22 cellular contexts compared by ENCODE assay signal in the genomic region with DNA sequence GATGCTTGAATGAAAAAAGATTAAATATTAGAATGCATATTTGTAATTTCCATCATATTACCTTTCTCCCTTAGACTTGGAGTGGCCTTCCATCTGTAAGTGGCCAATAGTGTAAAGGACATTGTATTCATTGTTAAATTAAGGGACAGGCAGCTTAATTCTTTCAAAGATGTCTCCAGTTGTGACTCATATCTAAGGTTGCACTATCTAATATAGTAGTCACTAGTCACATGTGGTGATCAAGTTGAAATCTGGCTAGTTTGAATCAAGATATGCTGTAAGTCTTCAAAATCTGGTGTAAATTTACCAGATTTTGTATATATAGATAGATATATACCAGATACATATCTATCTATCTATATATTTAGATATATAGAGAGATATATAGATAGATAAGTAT. TPM values are rescaled to one million over a fixed set of nuclear protein-coding genes. Genes with fewer than 3 reads are reported as not detected.
DNase-seq lines count a peak whose midpoint lies in the region; ATAC-seq, FAIRE-seq and TF ChIP-seq lines count a peak whose summit lies in the region.
"Had no signal": no experiment of that assay in that cellular context is flagged by ENCODE, and none has a peak within 500 bp of the region (broad histone marks: within the 10 kb centered on the region; RNA-seq: fewer than 3 reads in every experiment).

No MANE protein-coding gene starts in this region.

- DNase-seq in HFFc6 (peak; percentile 25), K562 (ENCODE audit: extremely low read depth in 1 of 4, low spot score in 3 of 4) (no peak), foreskin keratinocyte (no peak), H9 (no peak), C1 segment of cervical spinal cord (lab: John Stamatoyannopoulos, UW) (no peak), SJCRH30 (no peak)
- DNase-seq: CD4-positive, alpha-beta T cell; COR-L47; DMS 273 treated with DMSO at 0.1 percent for 48 hours; DMS79 treated with DMSO at 0.1 percent for 48 hours; KBM-7; NCI-H1092 treated with DMSO at 0.1 percent for 48 hours; NCI-H1436 treated with DMSO at 0.1 percent for 48 hours; NCI-H2029; NCI-H226; NCI-H510A treated with DMSO at 0.1 percent for 48 hours; NCI-H774; NK-92 treated with Interleukin-12 subunit alpha and Interleukin-12 subunit beta, amount 100 ng/mL, for 24 hours had no signal

- FAIRE-seq in K562 (lab: Jason Lieb, UNC), result no peak
- FAIRE-seq: GM12892 had no signal

- no peak for TF ChIP-seq RAD21 in K562 (CRISPR knock-in tag; conservative IDR thresholded peaks at IDR 0.05 in 1 of 2, IDR thresholded peaks at IDR 0.05 in 1 of 2)

- H3K4me3 Mint-ChIP-seq in HFFc6, result no peak overlapping the region
- no peak overlapping the region for H3K4me3 Mint-ChIP-seq in H9
- H3K4me3 Mint-ChIP-seq: CD4-positive, alpha-beta T cell had no signal

- H3K36me3 Mint-ChIP-seq in HFFc6 (ENCODE audit: low read depth), result no peaks in the 10 kb centered on the region
- H3K36me3 Mint-ChIP-seq in H9 (ENCODE audit: insufficient read depth in 1 of 3, low read depth in 3 of 3), result no peaks in the 10 kb centered on the region

- H2BK15ac ChIP-seq in H9 (ENCODE audit: low read depth, low read length), result no peak overlapping the region

- H3K4me1 Mint-ChIP-seq in HFFc6 (ENCODE audit: low read depth) (peaks cover 40% of the 10 kb centered on the region), H9 (no peaks in the 10 kb centered on the region; a peak in 1 of 4 replicates)

- no TSS peak for BruUV-seq in K562 (replicated peaks; lab: Mats Ljungman, UMichigan)

- H3K27me3 ChIP-seq in K562 (ENCODE audit: control insufficient read depth in 2 of 2, insufficient read depth in 2 of 2, low read length in 2 of 2) (no peaks in the 10 kb centered on the region), foreskin keratinocyte (no peaks in the 10 kb centered on the region), H9 (ENCODE audit: insufficient read depth, low read length) (no peaks in the 10 kb centered on the region), SJCRH30 (no peaks in the 10 kb centered on the region)
- H3K27me3 ChIP-seq: SJSA1 had no signal

- no peak overlapping the region for H3K4me2 ChIP-seq in K562 (ENCODE audit: insufficient read depth, low read length)
- H3K4me2 ChIP-seq in H9 (ENCODE audit: insufficient read depth, insufficient read length, low read length), result no peak overlapping the region

- H2BK5ac ChIP-seq in H9 (ENCODE audit: insufficient read length, low read length), result no peak overlapping the region

- no peaks in the 10 kb centered on the region; the same call in 1 of the 2 replicates for H3K27me3 Mint-ChIP-seq in HFFc6 (ENCODE audit: insufficient read depth)
- no peaks in the 10 kb centered on the region for H3K27me3 Mint-ChIP-seq in H9 (ENCODE audit: low read depth)
- H3K27me3 Mint-ChIP-seq: CD4-positive, alpha-beta T cell had no signal

- H3K79me1 ChIP-seq in H9 (ENCODE audit: insufficient read depth, low read depth, low read length, poor library complexity, severe bottlenecking), result no peaks in the 10 kb centered on the region

- H4K20me1 ChIP-seq in K562 (replicated peaks; ENCODE audit: control insufficient read depth, insufficient read depth, low read length), result no peaks in the 10 kb centered on the region
- H4K20me1 ChIP-seq in H9 (ENCODE audit: control insufficient read depth, insufficient read depth, insufficient read length), result no peaks in the 10 kb centered on the region

- H3K79me2 ChIP-seq in K562 (ENCODE audit: control insufficient read depth, insufficient read depth, low read length) (no peaks in the 10 kb centered on the region), H9 (ENCODE audit: insufficient read depth, low read length) (no peaks in the 10 kb centered on the region; the same call in 1 of the 2 replicates)

- H3K23ac ChIP-seq in H9 (ENCODE audit: insufficient read length, low read depth, low read length), result no peak overlapping the region

- POLR2A ChIA-PET in K562 (lab: Yijun Ruan, JAX), result no interaction called here

- H4K91ac ChIP-seq in H9 (ENCODE audit: insufficient read length, low read depth, low read length), result no peak overlapping the region

- TF ChIP-seq CTCF in HFFc6 (IDR thresholded peaks at IDR 0.05) (no peak), K562 (IDR thresholded peaks at IDR 0.05 in 2 of 3, conservative IDR thresholded peaks at IDR 0.05 in 1 of 3; ENCODE audit: insufficient read depth in 2 of 3, low read depth in 1 of 3, low read length in 3 of 3) (no peak), foreskin keratinocyte (conservative IDR thresholded peaks at IDR 0.05) (no peak), H9 (conservative IDR thresholded peaks at IDR 0.05) (no peak)

- H3K4me1 ChIP-seq in K562 (replicated peaks in 1 of 2; ENCODE audit: control insufficient read depth in 2 of 2, insufficient read depth in 2 of 2, low read length in 2 of 2) (peaks cover 0 to 8% of the 10 kb centered on the region in 2 experiments; a peak in 1 of 5 replicates), foreskin keratinocyte (peaks cover 8% of the 10 kb centered on the region), H9 (ENCODE audit: insufficient read depth, low read length) (no peaks in the 10 kb centered on the region), SJCRH30 (peaks cover 5% of the 10 kb centered on the region)

- no peaks in the 10 kb centered on the region for H3K23me2 ChIP-seq in H9 (ENCODE audit: insufficient read length, low read depth, low read length, poor library complexity, severe bottlenecking)

- CTCF ChIA-PET in K562 (lab: Yijun Ruan, JAX; ENCODE audit: low intra/inter-chr PET ratio), result no interaction called here

- H2AFZ ChIP-seq in K562 (ENCODE audit: low read depth, low read length) (no peak overlapping the region), H9 (ENCODE audit: low read length) (no peak overlapping the region)

- peaks cover 2% of the 10 kb centered on the region; the same call in 2 of the 3 replicates for H3K36me3 ChIP-seq in K562 (ENCODE audit: control insufficient read depth, insufficient read depth, low read length)
- H3K36me3 ChIP-seq in SJCRH30, result no peaks in the 10 kb centered on the region
- H3K36me3 ChIP-seq: SJSA1 had no signal

- no peak overlapping the region for H2BK20ac ChIP-seq in H9 (ENCODE audit: low read depth, low read length, poor library complexity, severe bottlenecking)

- H2BK12ac ChIP-seq in H9 (ENCODE audit: insufficient read length, low read depth, low read length), result no peak overlapping the region

- no peak overlapping the region for H3K27ac ChIP-seq in K562 (ENCODE audit: extremely low read depth, low read depth, low read length)
- no peak overlapping the region for H3K27ac ChIP-seq in foreskin keratinocyte
- no peak overlapping the region for H3K27ac ChIP-seq in H9 (ENCODE audit: insufficient read length, low read depth, low read length)
- no peak overlapping the region for H3K27ac ChIP-seq in SJCRH30
- H3K27ac ChIP-seq: SJSA1 had no signal

- H3K14ac ChIP-seq in H9 (ENCODE audit: insufficient read depth, low read length), result no peak overlapping the region

- H3K9ac ChIP-seq in K562 (ENCODE audit: insufficient read depth in 1 of 2, low read depth in 2 of 2, low read length in 2 of 2), result no peak overlapping the region
- no peak overlapping the region for H3K9ac ChIP-seq in H9 (ENCODE audit: extremely low read depth, insufficient read length, low read length)

- H3K27ac Mint-ChIP-seq in HFFc6 (no peak overlapping the region), H9 (no peak overlapping the region)
- H3K27ac Mint-ChIP-seq: CD4-positive, alpha-beta T cell had no signal

- no peak overlapping the region for H2AK5ac ChIP-seq in H9 (ENCODE audit: insufficient read length, low read length)

- H3K56ac ChIP-seq in H9 (ENCODE audit: insufficient read length, low read depth, low read length), result no peak overlapping the region

- no peak overlapping the region for H2BK120ac ChIP-seq in H9 (ENCODE audit: low read depth, low read length, poor library complexity, severe bottlenecking)

- H3T11ph ChIP-seq in H9 (ENCODE audit: low read length), result no peak overlapping the region

- H3K9me3 ChIP-seq in K562 (replicated peaks; ENCODE audit: control insufficient read depth, insufficient read depth, low read depth, low read length) (no peaks in the 10 kb centered on the region), H9 (ENCODE audit: control insufficient read depth, low read depth, low read length) (no peaks in the 10 kb centered on the region), SJCRH30 (replicated peaks) (no peaks in the 10 kb centered on the region)
- H3K9me3 ChIP-seq: SJSA1 had no signal

- no peak overlapping the region for H4K5ac ChIP-seq in H9 (ENCODE audit: insufficient read length, low read depth, low read length)

- H4K8ac ChIP-seq in H9 (replicated peaks; ENCODE audit: insufficient read length, low read depth, low read length), result no peak overlapping the region

- no peak for TF ChIP-seq EP300 in K562 (IDR thresholded peaks at IDR 0.05; ENCODE audit: low read length)

- H3K9me3 Mint-ChIP-seq in HFFc6, result no peaks in the 10 kb centered on the region
- no peaks in the 10 kb centered on the region for H3K9me3 Mint-ChIP-seq in H9
- H3K9me3 Mint-ChIP-seq: CD4-positive, alpha-beta T cell had no signal

- ATAC-seq in K562 (no peak), foreskin keratinocyte (peak; percentile 43), esophagus mucosa (no peak)
- ATAC-seq: Panc1 had no signal

- no peaks in the 10 kb centered on the region for H3K9me1 ChIP-seq in K562 (ENCODE audit: control insufficient read depth, insufficient read depth, low read length)

- no peak overlapping the region for H3K4ac ChIP-seq in H9 (ENCODE audit: low read depth, low read length)

- in situ Hi-C loops in K562 (cut with MboI), result no loop called here

- no peak overlapping the region for H3K4me3 ChIP-seq in K562
- no peak overlapping the region for H3K4me3 ChIP-seq in SJCRH30
- H3K4me3 ChIP-seq: SJSA1 had no signal

- H3K18ac ChIP-seq in H9 (ENCODE audit: insufficient read length, low read depth, low read length), result no peak overlapping the region

- intact Hi-C loops in K562 (cut with micrococcal nuclease), result no loop called here

- TF ChIP-seq POLR2A in K562 (conservative IDR thresholded peaks at IDR 0.05), result no peak

RNA-seq across cellular contexts. Expression of a gene that starts 52.4 kb away (rescaled TPM):
- total RNA-seq in HFFc6 (2021; fragmentation: NEBNext Ultra II Directional; extraction: Animal tissue kit (Norgen Biotek cat#: 25700)), result 10 to 100 TPM; 36.0 to 47.6 (median 43.1) TPM
- total RNA-seq in K562 (2011; cell fraction: chromatin; rRNA removed; ENCODE audit: low replicate concordance), result 22.6 and 91.3 TPM in 2 replicates
- total RNA-seq in K562 (2011; cell fraction: nucleolus; rRNA removed), result 7.7 and 12.5 TPM in 2 replicates
- total RNA-seq in K562 (2011; cell fraction: nucleoplasm; rRNA removed), result 32.9 and 66.5 TPM in 2 replicates
- total RNA-seq in K562 (2014; rRNA removed) (144 and 211 TPM in 2 replicates), K562 (2014; rRNA removed; fragmentation: Illumina TruSeq; extraction: Trizol) (80.7 and 91.4 TPM in 2 replicates), K562 (2015; rRNA removed; fragmentation: Illumina TruSeq; extraction: Trizol) (66.2 and 73.4 TPM in 2 replicates), K562 (2021) (95.6 and 97.1 TPM in 2 replicates), foreskin keratinocyte (32.2 and 35.7 TPM in 2 replicates), H9 (2021) (60.1 and 60.9 TPM in 2 replicates), esophagus mucosa (38.1 TPM)
- polyA plus RNA-seq in K562 (2011; rRNA removed) (30.5 and 63.1 TPM in 2 replicates), K562 (2014; fragmentation: Illumina TruSeq; extraction: Trizol) (43.8 and 53.3 TPM in 2 replicates), K562 (2014; fragmentation: Nextera tagmentation; extraction: Ambion mirVana) (10 to 100 TPM; 15.5 to 15.6 TPM), K562 (2014; rRNA removed) (55.5 and 60.1 TPM in 2 replicates), foreskin keratinocyte (6.5 and 8.2 TPM in 2 replicates)
- 10.1 and 10.3 TPM in 2 replicates for polyA plus RNA-seq in K562 (2011; cell fraction: cytosol; rRNA removed)
- 11.9 and 21.7 TPM in 2 replicates for polyA plus RNA-seq in K562 (2011; cell fraction: nucleus; rRNA removed)
- polyA plus RNA-seq in K562 (2012), result 39.2 and 44.1 TPM in 2 replicates
- polyA minus RNA-seq in K562 (2011; rRNA and poly(A)+ RNA removed), result 78.3 and 102 TPM in 2 replicates
- polyA minus RNA-seq in K562 (2011; cell fraction: cytosol; rRNA and poly(A)+ RNA removed), result 27.3 and 41.2 TPM in 2 replicates
- 27.6 and 51.5 TPM in 2 replicates for polyA minus RNA-seq in K562 (2011; cell fraction: nucleus; rRNA and poly(A)+ RNA removed)
- total RNA-seq in SJCRH30 (2014; rRNA removed; shearing (Covaris generic)), result 56.4 and 66.7 TPM in 2 replicates
